In the genomic region with DNA sequence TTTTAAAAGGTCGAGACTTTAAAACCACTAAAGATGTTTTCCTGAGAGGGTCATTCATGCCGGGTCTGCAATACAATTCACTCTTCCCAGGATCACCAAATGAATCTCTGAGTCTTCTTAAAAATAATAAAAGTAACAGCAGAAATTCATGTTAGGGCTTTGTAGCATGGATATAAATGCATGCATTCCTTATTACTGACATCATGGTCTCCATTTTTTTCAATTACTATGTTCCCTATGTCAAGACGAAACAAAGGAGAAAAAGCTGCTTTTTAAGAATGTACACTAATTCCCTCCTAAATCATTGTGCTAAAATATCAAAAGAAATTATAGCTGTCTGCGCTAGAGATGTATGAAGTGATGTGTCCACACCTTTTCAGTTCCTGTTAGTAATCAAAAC, we compare ENCODE assay signal across 26 cellular contexts.
"Had no signal": no experiment of that assay in that cellular context is flagged by ENCODE, and none has a peak within 500 bp of the region (broad histone marks: within the 10 kb centered on the region; RNA-seq: fewer than 3 reads in every experiment).

No MANE protein-coding gene starts in this region.

- H3K9me3 ChIP-seq: ascending aorta, suprapubic skin had no signal

- H3K4me1 Mint-ChIP-seq: activated CD4-positive, alpha-beta T cell treated with anti-CD3 and anti-CD28 coated beads, Interleukin-2, amount 10 ng/mL, durations not matched to agents 24 days and 14 days; activated naive CD4-positive, alpha-beta T cell treated with anti-CD3 and anti-CD28 coated beads, Interleukin-2, amount 10 ng/mL, durations not matched to agents 7 days and 5 days; activated naive CD8-positive, alpha-beta T cell treated with anti-CD3 and anti-CD28 coated beads, Interleukin-2, amount 10 ng/mL, durations not matched to agents 7 days and 5 days; immature natural killer cell; natural killer cell; T-helper 17 cell had no signal

- H3K27ac Mint-ChIP-seq: activated CD4-positive, alpha-beta memory T cell treated with anti-CD3 and anti-CD28 coated beads for 36 hours; activated CD4-positive, alpha-beta T cell treated with anti-CD3 and anti-CD28 coated beads, Interleukin-2, amount 10 ng/mL, durations not matched to agents 24 days and 14 days; activated naive CD4-positive, alpha-beta T cell treated with anti-CD3 and anti-CD28 coated beads, Interleukin-2, amount 10 ng/mL, durations not matched to agents 7 days and 5 days; activated naive CD8-positive, alpha-beta T cell treated with anti-CD3 and anti-CD28 coated beads, Interleukin-2, amount 10 ng/mL, durations not matched to agents 7 days and 5 days; activated T-helper 1 cell treated with anti-CD3 and anti-CD28 coated beads, Interleukin-12 subunit alpha, Interleukin-12 subunit beta, Interleukin-2, Interleukin-4 antibody, amounts not matched to agents 30 ng/mL and 10 ng/mL and 1 ng/mL, durations not matched to agents 14 hours and 24 hours and 36 hours; immature natural killer cell; memory B cell; natural killer cell; T-helper 17 cell had no signal

- H3K36me3 Mint-ChIP-seq: activated CD4-positive, alpha-beta memory T cell treated with anti-CD3 and anti-CD28 coated beads for 36 hours; activated naive CD4-positive, alpha-beta T cell treated with anti-CD3 and anti-CD28 coated beads, Interleukin-2, amount 10 ng/mL, durations not matched to agents 7 days and 5 days; activated naive CD8-positive, alpha-beta T cell treated with anti-CD3 and anti-CD28 coated beads, Interleukin-2, amount 10 ng/mL, durations not matched to agents 7 days and 5 days; immature natural killer cell; memory B cell; natural killer cell had no signal

- DNase-seq: activated CD4-positive, alpha-beta memory T cell treated with anti-CD3 and anti-CD28 coated beads for 36 hours; activated CD4-positive, alpha-beta T cell treated with anti-CD3 and anti-CD28 coated beads, Interleukin-2, amount 10 ng/mL, durations not matched to agents 24 days and 14 days; activated CD8-positive, alpha-beta memory T cell treated with anti-CD3 and anti-CD28 coated beads, Interleukin-2, amount 50 U/mL, for 4 hours; activated effector memory CD4-positive, alpha-beta T cell treated with anti-CD3 and anti-CD28 coated beads, Interleukin-2, amount 50 U/mL, for 16 hours; activated naive CD4-positive, alpha-beta T cell treated with anti-CD3 and anti-CD28 coated beads, Interleukin-2, amount 10 ng/mL, durations not matched to agents 7 days and 5 days; activated naive CD8-positive, alpha-beta T cell treated with anti-CD3 and anti-CD28 coated beads, Interleukin-2, amount 10 ng/mL, durations not matched to agents 7 days and 5 days; activated T-cell treated with anti-CD3 and anti-CD28 coated beads, Interleukin-2, amount 50 U/mL, for 1 hour; dermis blood vessel endothelial cell; effector CD8-positive, alpha-beta T cell; heart left ventricle; hypothalamus; immature natural killer cell; natural killer cell; posterior cingulate gyrus; right cardiac atrium; spleen; stimulated activated naive CD4-positive, alpha-beta T cell; T-helper 17 cell; T1000; WERI-Rb-1 had no signal

- H3K27ac ChIP-seq: ascending aorta, heart left ventricle, spleen, suprapubic skin, tibial nerve, WERI-Rb-1 had no signal

- H3K4me1 ChIP-seq: ascending aorta, heart left ventricle, spleen, suprapubic skin, tibial nerve had no signal

- H3K4me3 Mint-ChIP-seq: activated CD4-positive, alpha-beta memory T cell treated with anti-CD3 and anti-CD28 coated beads for 36 hours; activated CD4-positive, alpha-beta T cell treated with anti-CD3 and anti-CD28 coated beads, Interleukin-2, amount 10 ng/mL, durations not matched to agents 24 days and 14 days; activated naive CD4-positive, alpha-beta T cell treated with anti-CD3 and anti-CD28 coated beads, Interleukin-2, amount 10 ng/mL, durations not matched to agents 7 days and 5 days; activated naive CD8-positive, alpha-beta T cell treated with anti-CD3 and anti-CD28 coated beads, Interleukin-2, amount 10 ng/mL, durations not matched to agents 7 days and 5 days; activated T-helper 1 cell treated with anti-CD3 and anti-CD28 coated beads, Interleukin-12 subunit alpha, Interleukin-12 subunit beta, Interleukin-2, Interleukin-4 antibody, amounts not matched to agents 30 ng/mL and 10 ng/mL and 1 ng/mL, durations not matched to agents 14 hours and 24 hours and 36 hours; immature natural killer cell; memory B cell; natural killer cell; T-helper 17 cell had no signal

- ATAC-seq: activated CD4-positive, CD25-positive, alpha-beta regulatory T cell treated with anti-CD3 and anti-CD28 coated beads, Interleukin-2, amount 50 U/mL, for 24 hours; heart left ventricle; natural killer cell; right cardiac atrium; T-helper 17 cell had no signal

- H3K36me3 ChIP-seq: ascending aorta, heart left ventricle, spleen, suprapubic skin, tibial nerve, WERI-Rb-1 had no signal

- H3K27me3 ChIP-seq: ascending aorta, heart left ventricle, spleen, suprapubic skin, tibial nerve had no signal

- H3K4me3 ChIP-seq: ascending aorta, heart left ventricle, spleen, suprapubic skin, tibial nerve had no signal

- H3K9me3 Mint-ChIP-seq: activated CD4-positive, alpha-beta T cell treated with anti-CD3 and anti-CD28 coated beads, Interleukin-2, amount 10 ng/mL, durations not matched to agents 24 days and 14 days had no signal

- H3K27me3 Mint-ChIP-seq: activated CD4-positive, alpha-beta memory T cell treated with anti-CD3 and anti-CD28 coated beads for 36 hours; activated CD4-positive, alpha-beta T cell treated with anti-CD3 and anti-CD28 coated beads, Interleukin-2, amount 10 ng/mL, durations not matched to agents 24 days and 14 days; activated naive CD4-positive, alpha-beta T cell treated with anti-CD3 and anti-CD28 coated beads, Interleukin-2, amount 10 ng/mL, durations not matched to agents 7 days and 5 days; activated naive CD8-positive, alpha-beta T cell treated with anti-CD3 and anti-CD28 coated beads, Interleukin-2, amount 10 ng/mL, durations not matched to agents 7 days and 5 days; memory B cell; T-helper 17 cell had no signal
